1 cellular context compared by ENCODE assay signal in genomic region chr5:126864042-126864688, GRCh38.
TF ChIP-seq lines count a peak whose summit lies in the region.

No MANE protein-coding gene starts in this region.

TF ChIP-seq in HepG2, 621 proteins besides CTCF, POLR2A, EP300 and RAD21 (continued from another document):
- TF ChIP-seq ZNF646 (CRISPR knock-in tag; IDR thresholded peaks at IDR 0.05) = no peak
- TF ChIP-seq SIN3A (IDR thresholded peaks at IDR 0.05; ENCODE audit: borderline replicate concordance, low read depth, low read length) = no peak
- no peak for TF ChIP-seq ZNF451 (CRISPR knock-in tag; IDR thresholded peaks at IDR 0.05)
- no peak for TF ChIP-seq SKI (IDR thresholded peaks at IDR 0.05; ENCODE audit: partially characterized antibody)
- TF ChIP-seq ATAD3A (CRISPR knock-in tag; IDR thresholded peaks at IDR 0.05) = no peak
- TF ChIP-seq ZSCAN30 (CRISPR knock-in tag; IDR thresholded peaks at IDR 0.05) = no peak
- TF ChIP-seq ZBTB38 (CRISPR knock-in tag; IDR thresholded peaks at IDR 0.05) = no peak
- no peak for TF ChIP-seq ZNF253 (CRISPR knock-in tag; IDR thresholded peaks at IDR 0.05; ENCODE audit: borderline replicate concordance)
- TF ChIP-seq SP1 (IDR thresholded peaks at IDR 0.05) = no peak
- no peak for TF ChIP-seq SP1 (CRISPR knock-in tag; IDR thresholded peaks at IDR 0.05)
- no peak for TF ChIP-seq ZNF564 (CRISPR knock-in tag; IDR thresholded peaks at IDR 0.05)
- TF ChIP-seq CHD2 (IDR thresholded peaks at IDR 0.05; ENCODE audit: low read depth, low read length) = no peak
- TF ChIP-seq ZNF672 (CRISPR knock-in tag; IDR thresholded peaks at IDR 0.05) = no peak
TF ChIP-seq in HepG2: peak in this region for 0.
